8 cellular contexts compared by ENCODE assay signal in genomic region chr3:9396632-9397330, GRCh38. TPM values are rescaled to one million over a fixed set of nuclear protein-coding genes. Genes with fewer than 3 reads are reported as not detected.
A peak's percentile ranks its signal among the peaks of the same experiment; 100 is the strongest.
DNase-seq lines count a peak whose midpoint lies in the region; ATAC-seq and TF ChIP-seq lines count a peak whose summit lies in the region.

No MANE protein-coding gene starts in this region.

- peaks cover 12% of the 10 kb centered on the region for H3K27me3 Mint-ChIP-seq in HFFc6 (ENCODE audit: insufficient read depth)
- H3K27me3 Mint-ChIP-seq in activated naive CD4-positive, alpha-beta T cell treated with anti-CD3 and anti-CD28 coated beads, Interleukin-2, amount 10 ng/mL, durations not matched to agents 7 days and 5 days: peaks cover 3% of the 10 kb centered on the region

- peak overlapping the region; percentile 77 for H2BK120ac ChIP-seq in neuronal stem cell (ENCODE audit: low read depth, low read length)

- peak overlapping the region; percentile 63 for H3K4me2 ChIP-seq in neuronal stem cell (ENCODE audit: insufficient read depth, low read length, poor library complexity, severe bottlenecking)

- H3K36me3 ChIP-seq in gastroesophageal sphincter (peaks cover 0 to 12% of the 10 kb centered on the region in 2 donors), neuronal stem cell (replicated peaks in 1 of 2; ENCODE audit: control insufficient read depth in 2 of 2, insufficient read depth in 2 of 2, low read length in 2 of 2) (peaks cover 2 to 41% of the 10 kb centered on the region in 2 donors), subcutaneous abdominal adipose tissue (ENCODE audit: control insufficient read depth in 5 of 5, insufficient read depth in 5 of 5, low read length in 5 of 5) (peaks cover 7 to 14% (median 7%) of the 10 kb centered on the region in 5 donors)

- H3K4ac ChIP-seq in neuronal stem cell (ENCODE audit: low read length): no peak overlapping the region

- TF ChIP-seq CTCF in HFFc6 (IDR thresholded peaks at IDR 0.05) (no peak), gastroesophageal sphincter (IDR thresholded peaks at IDR 0.05) (peak in 1 of 4 experiments; percentile 8)

- H3K9me3 ChIP-seq in gastroesophageal sphincter: no peaks in the 10 kb centered on the region
- no peaks in the 10 kb centered on the region for H3K9me3 ChIP-seq in neuronal stem cell (replicated peaks in 1 of 2; ENCODE audit: control insufficient read depth in 2 of 2, insufficient read depth in 1 of 2, low read depth in 1 of 2, low read length in 2 of 2)
- no peaks in the 10 kb centered on the region for H3K9me3 ChIP-seq in subcutaneous abdominal adipose tissue (ENCODE audit: control insufficient read depth in 5 of 5, low read length in 5 of 5)

- H3K9me3 Mint-ChIP-seq in HFFc6: no peaks in the 10 kb centered on the region
- H3K9me3 Mint-ChIP-seq in activated naive CD4-positive, alpha-beta T cell treated with anti-CD3 and anti-CD28 coated beads, Interleukin-2, amount 10 ng/mL, durations not matched to agents 7 days and 5 days: no peaks in the 10 kb centered on the region

- no peak overlapping the region for H4K91ac ChIP-seq in neuronal stem cell (ENCODE audit: low read depth, low read length, poor library complexity)

- no peak overlapping the region for H3K14ac ChIP-seq in neuronal stem cell (ENCODE audit: low read length)

- H2BK5ac ChIP-seq in neuronal stem cell (ENCODE audit: low read length): peak overlapping the region; percentile 95

- no peak overlapping the region for H2AK5ac ChIP-seq in neuronal stem cell (ENCODE audit: low read depth, low read length)

- H3K27me3 ChIP-seq in gastroesophageal sphincter (no peaks in the 10 kb centered on the region), neuronal stem cell (ENCODE audit: control insufficient read depth in 3 of 3, insufficient read depth in 3 of 3, low read depth in 1 of 3, low read length in 3 of 3) (no peaks in the 10 kb centered on the region), subcutaneous abdominal adipose tissue (ENCODE audit: control insufficient read depth in 5 of 5, insufficient read depth in 4 of 5, low read length in 5 of 5) (peaks cover 0 to 4% (median 0%) of the 10 kb centered on the region in 5 donors)

- peak overlapping the region; percentile 97 for H3K27ac Mint-ChIP-seq in HFFc6
- peak overlapping the region; percentile 99 for H3K27ac Mint-ChIP-seq in activated naive CD4-positive, alpha-beta T cell treated with anti-CD3 and anti-CD28 coated beads, Interleukin-2, amount 10 ng/mL, durations not matched to agents 7 days and 5 days

- peaks cover 65% of the 10 kb centered on the region for H3K4me1 Mint-ChIP-seq in HFFc6 (ENCODE audit: low read depth)
- peaks cover 70% of the 10 kb centered on the region for H3K4me1 Mint-ChIP-seq in activated naive CD4-positive, alpha-beta T cell treated with anti-CD3 and anti-CD28 coated beads, Interleukin-2, amount 10 ng/mL, durations not matched to agents 7 days and 5 days

- peaks cover 44% of the 10 kb centered on the region for H3K36me3 Mint-ChIP-seq in HFFc6 (ENCODE audit: low read depth)
- peaks cover 50% of the 10 kb centered on the region for H3K36me3 Mint-ChIP-seq in activated naive CD4-positive, alpha-beta T cell treated with anti-CD3 and anti-CD28 coated beads, Interleukin-2, amount 10 ng/mL, durations not matched to agents 7 days and 5 days

- H2BK12ac ChIP-seq in neuronal stem cell (ENCODE audit: low read length): no peak overlapping the region

- WGBS in gastroesophageal sphincter (ENCODE audit: low coverage in 1 of 2), 2 donors: 1% methylated on average over 17 of the region's 71 CpGs; no CpG with 5 or more reads in 1 of the 2 donors
- no CpG with 5 or more reads among the region's 71 CpGs for WGBS in neuronal stem cell (ENCODE audit: extremely low coverage in 2 of 2, insufficient read length in 2 of 2, insufficient replicate concordance in 1 of 2), 2 donors

- H3K27ac ChIP-seq in gastroesophageal sphincter: peak overlapping the region; percentile 84 to 99 (median 98)
- H3K27ac ChIP-seq in neuronal stem cell (replicated peaks; ENCODE audit: low read length): peak overlapping the region; percentile 93
- peak overlapping the region; percentile 95 for H3K27ac ChIP-seq in subcutaneous abdominal adipose tissue (ENCODE audit: low read depth, low read length)

- H4K8ac ChIP-seq in neuronal stem cell (ENCODE audit: low read depth, low read length): no peak overlapping the region

- peak; percentile 94 for DNase-seq in GM03348 (ENCODE audit: low spot score)
- peak; percentile 100 for DNase-seq in HFFc6
- DNase-seq in NAMALWA (ENCODE audit: low spot score): peak; percentile 99
- peak; percentile 99 for DNase-seq in SK-MEL-5 (ENCODE audit: low read depth, low spot score)
- DNase-seq in activated naive CD4-positive, alpha-beta T cell treated with anti-CD3 and anti-CD28 coated beads, Interleukin-2, amount 10 ng/mL, durations not matched to agents 7 days and 5 days: peak; percentile 98
- DNase-seq in neuronal stem cell (ENCODE audit: low spot score): peak; percentile 99

- peak in 1 of 2 donors; percentile 9 for TF ChIP-seq POLR2A in gastroesophageal sphincter (IDR thresholded peaks at IDR 0.05)

- in situ Hi-C loops in SK-MEL-5 (cut with HindIII; ENCODE audit: low pct_unique_long_range_greater_than_20kb, low sequenced_read_pairs): no loop called here

- CTCF ChIA-PET in activated naive CD4-positive, alpha-beta T cell treated with anti-CD3 and anti-CD28 coated beads, Interleukin-2, amount 10 ng/mL, durations not matched to agents 7 days and 5 days (lab: Charles Lee): interaction anchor here (1.0 to 1.3 kb wide), 3 partner anchors 8 to 34 kb away, joined by 3 to 4 read pairs (median 4); partner anchors contain the start of gene THUMPD3

- H3K23ac ChIP-seq in neuronal stem cell (ENCODE audit: low read depth, low read length, poor library complexity): peak overlapping the region; percentile 97

- no peak for TF ChIP-seq EP300 in gastroesophageal sphincter (IDR thresholded peaks at IDR 0.05)

- H2BK15ac ChIP-seq in neuronal stem cell (ENCODE audit: low read length): no peak overlapping the region

- no peaks in the 10 kb centered on the region for H3K79me1 ChIP-seq in neuronal stem cell (ENCODE audit: low read depth, low read length)

- H3K4me1 ChIP-seq in gastroesophageal sphincter (peaks cover 24 to 73% (median 34%) of the 10 kb centered on the region in 3 donors), neuronal stem cell (ENCODE audit: control insufficient read depth in 2 of 2, insufficient read depth in 1 of 2, low read depth in 1 of 2, low read length in 2 of 2) (peaks cover 4 to 32% of the 10 kb centered on the region in 2 donors), subcutaneous abdominal adipose tissue (ENCODE audit: control insufficient read depth in 5 of 5, insufficient read depth in 5 of 5, low read length in 5 of 5) (peaks cover 15 to 65% (median 61%) of the 10 kb centered on the region in 5 donors)

- peak overlapping the region; percentile 94 for H3K18ac ChIP-seq in neuronal stem cell (ENCODE audit: low read length)

- peak overlapping the region; percentile 54 to 84 for H3K4me3 ChIP-seq in gastroesophageal sphincter
- peak overlapping the region; percentile 85 to 93 for H3K4me3 ChIP-seq in neuronal stem cell (ENCODE audit: low read length in 2 of 2)
- H3K4me3 ChIP-seq in subcutaneous abdominal adipose tissue (ENCODE audit: low read depth in 1 of 5, low read length in 5 of 5): peak overlapping the region; percentile 35 to 95 (median 84)

- peak overlapping the region; percentile 99 for H3K4me3 Mint-ChIP-seq in HFFc6
- peak overlapping the region; percentile 98 for H3K4me3 Mint-ChIP-seq in activated naive CD4-positive, alpha-beta T cell treated with anti-CD3 and anti-CD28 coated beads, Interleukin-2, amount 10 ng/mL, durations not matched to agents 7 days and 5 days

- peak overlapping the region; percentile 77 for H2AFZ ChIP-seq in neuronal stem cell (ENCODE audit: low read length)

- peak; percentile 86 for ATAC-seq in gastroesophageal sphincter

- peak overlapping the region; percentile 92 for H3K9ac ChIP-seq in neuronal stem cell (ENCODE audit: low read depth, low read length, poor library complexity)
- peak overlapping the region; percentile 59 to 90 (median 84) for H3K9ac ChIP-seq in subcutaneous abdominal adipose tissue (ENCODE audit: low read length in 5 of 5)

RNA-seq across cellular contexts. Expression of gene SETD5, which starts 0.6 kb away (rescaled TPM):
- total RNA-seq in HFFc6 (2021; fragmentation: NEBNext Ultra II Directional; extraction: Animal tissue kit (Norgen Biotek cat#: 25700)): 10 to 100 TPM; 62.0 to 74.6 (median 67.4) TPM
- 39.8 and 41.0 TPM in 2 replicates for total RNA-seq in SK-MEL-5 (2014; rRNA removed; shearing (Covaris generic))
- 40.8 and 59.8 TPM in 2 replicates for polyA plus RNA-seq in SK-MEL-5 (2015; cell fraction: cytosol; rRNA removed)
- 203 and 235 TPM in 2 replicates for polyA plus RNA-seq in SK-MEL-5 (2015; cell fraction: nucleus; rRNA removed)
- total RNA-seq in gastroesophageal sphincter: 10 to 100 TPM; 51.5 to 95.3 (median 76.8) TPM
- 210 TPM for polyA plus RNA-seq in neuronal stem cell (2013, experiment 1 of 2)
- 225 TPM for polyA plus RNA-seq in neuronal stem cell (2013, experiment 2 of 2)

RNA-seq across cellular contexts. Expression of gene THUMPD3, which starts 33.9 kb away (rescaled TPM):
- total RNA-seq in HFFc6 (2021; fragmentation: NEBNext Ultra II Directional; extraction: Animal tissue kit (Norgen Biotek cat#: 25700)): 10 to 100 TPM; 46.3 to 59.2 (median 51.9) TPM
- total RNA-seq in SK-MEL-5 (2014; rRNA removed; shearing (Covaris generic)): 73.5 and 85.0 TPM in 2 replicates
- polyA plus RNA-seq in SK-MEL-5 (2015; cell fraction: cytosol; rRNA removed): 43.6 and 48.6 TPM in 2 replicates
- 42.2 and 52.5 TPM in 2 replicates for polyA plus RNA-seq in SK-MEL-5 (2015; cell fraction: nucleus; rRNA removed)
- total RNA-seq in gastroesophageal sphincter: 10 to 100 TPM; 18.8 to 32.1 (median 25.8) TPM
- 29.3 TPM for polyA plus RNA-seq in neuronal stem cell (2013, experiment 1 of 2)
- 27.9 TPM for polyA plus RNA-seq in neuronal stem cell (2013, experiment 2 of 2)

Comparison
In these comparisons a context has a peak if more than half of its experiments do, and no peak if none do; other contexts are left out.
1. Peak in every context shown above with its lines: DNase-seq, ATAC-seq, H3K4me3 ChIP-seq and H3K27ac ChIP-seq.